8 cellular contexts compared by ENCODE assay signal in genomic region chr15:92810418-92811138, GRCh38.
DNase-seq lines count a peak whose midpoint lies in the region; ATAC-seq and TF ChIP-seq lines count a peak whose summit lies in the region.

No MANE protein-coding gene starts in this region.

- TF ChIP-seq POLR2A in body of pancreas (IDR thresholded peaks at IDR 0.05): peak; percentile 40 to 88 (median 85)

- whole genome bisulfite sequencing in body of pancreas, 2 donors: 3 to 4% methylated on average over 10 of the region's 10 CpGs

- CTCF ChIA-PET in PC-3 (lab: Charles Lee): interaction anchor here (0.6 kb wide), 2 partner anchors 21 to 93 kb away, joined by 4 to 7 read pairs; no protein-coding TSS in a partner anchor

- TF ChIP-seq CTCF in PC-3 (conservative IDR thresholded peaks at IDR 0.05; ENCODE audit: low read depth, low read length): no peak
- no peak for TF ChIP-seq CTCF in body of pancreas (IDR thresholded peaks at IDR 0.05)

- POLR2A ChIA-PET in PC-3 (lab: Charles Lee; ENCODE audit: unreplicated experiment): interaction anchor here (0.5 to 1.5 kb wide), 3 partner anchors 9 to 72 kb away, joined by 3 to 12 read pairs (median 4); no protein-coding TSS in a partner anchor

- H4K20me1 ChIP-seq in PC-3 (ENCODE audit: low read length): no peaks in the 10 kb centered on the region

- H3K9me3 ChIP-seq in KOPT-K1 (ENCODE audit: insufficient read depth, low read length, poor library complexity, severe bottlenecking): no peaks in the 10 kb centered on the region
- H3K9me3 ChIP-seq in PC-3 (ENCODE audit: low read length): no peaks in the 10 kb centered on the region
- no peaks in the 10 kb centered on the region for H3K9me3 ChIP-seq in body of pancreas
- H3K9me3 ChIP-seq in iPS-20b (ENCODE audit: insufficient read depth, low read depth, low read length): no peaks in the 10 kb centered on the region

- BruUV-seq in PC-3 (replicated peaks; lab: Mats Ljungman, UMichigan): TSS peak; percentile 72

- peak overlapping the region; percentile 97 for H2AFZ ChIP-seq in PC-3 (ENCODE audit: low read length)

- peak overlapping the region; percentile 91 for H3K4me2 ChIP-seq in PC-3 (ENCODE audit: low read length)

- no peaks in the 10 kb centered on the region for H3K9me2 ChIP-seq in PC-3 (replicated peaks; ENCODE audit: low read length)

- H3K27me3 ChIP-seq in PC-3 (ENCODE audit: low read length) (no peaks in the 10 kb centered on the region), body of pancreas (no peaks in the 10 kb centered on the region), iPS-20b (ENCODE audit: insufficient read depth, low read length) (no peaks in the 10 kb centered on the region)

- H3K79me2 ChIP-seq in PC-3 (ENCODE audit: low read length): peaks cover 18% of the 10 kb centered on the region; the same call in 1 of the 2 replicates

- H3K27ac ChIP-seq in KOPT-K1 (ENCODE audit: low read depth, low read length, poor library complexity, severe bottlenecking) (peak overlapping the region; percentile 99), PC-3 (ENCODE audit: low read length) (peak overlapping the region; percentile 94), body of pancreas (peak overlapping the region; percentile 93 to 98 (median 96)), iPS-20b (ENCODE audit: low read length) (peak overlapping the region; percentile 100), skin epidermis (peak overlapping the region; percentile 76 to 100 (median 99))

- H3K4me3 ChIP-seq in PC-3 (ENCODE audit: low read length) (peak overlapping the region; percentile 68), body of pancreas (no peak overlapping the region), iPS-20b (ENCODE audit: low read length) (peak overlapping the region; percentile 79), skin epidermis (peak overlapping the region; percentile 32 to 57 (median 43))

- H3F3A ChIP-seq in PC-3 (ENCODE audit: low read length, unreplicated experiment): no peaks in the 10 kb centered on the region

- no peaks in the 10 kb centered on the region for H3K36me3 ChIP-seq in KOPT-K1 (ENCODE audit: insufficient read depth, low read length)
- no peaks in the 10 kb centered on the region for H3K36me3 ChIP-seq in PC-3 (ENCODE audit: low read depth, low read length)
- H3K36me3 ChIP-seq in body of pancreas (replicated peaks in 1 of 2; ENCODE audit: insufficient read depth in 1 of 2, low read depth in 2 of 2): no peaks in the 10 kb centered on the region
- no peaks in the 10 kb centered on the region for H3K36me3 ChIP-seq in iPS-20b (ENCODE audit: insufficient read depth, low read depth, low read length)

- ATAC-seq in PC-3 (peak; percentile 49), body of pancreas (peak; percentile 25), GM19023 (IDR thresholded peaks at IDR 0.05; ENCODE audit: unreplicated experiment) (no peak), GM21515 (IDR thresholded peaks at IDR 0.05; ENCODE audit: unreplicated experiment) (no peak)

- peak overlapping the region; percentile 96 for H3K9ac ChIP-seq in PC-3 (ENCODE audit: low read length)
- H3K9ac ChIP-seq in iPS-20b (ENCODE audit: low read depth, low read length): peak overlapping the region; percentile 99; the same call in 1 of the 2 replicates

- H3K4me1 ChIP-seq in PC-3 (ENCODE audit: insufficient read depth, low read length): peaks cover 45% of the 10 kb centered on the region
- peaks cover 37% of the 10 kb centered on the region for H3K4me1 ChIP-seq in body of pancreas
- H3K4me1 ChIP-seq in iPS-20b (ENCODE audit: insufficient read depth, low read length): peaks cover 29% of the 10 kb centered on the region

- DNase-seq in DMS153 (lab: John Stamatoyannopoulos, UW): peak; percentile 65
- peak; percentile 74 for DNase-seq in PC-3
- peak; percentile 84 to 91 (median 84) for DNase-seq in body of pancreas

- intact Hi-C loops in PC-3 (cut with micrococcal nuclease) (loop anchor here (1.0 to 2.0 kb wide), 3 partner anchors 10 to 90 kb away; partner anchors contain the start of gene CHD2), body of pancreas (cut with DNase I) (no loop called here)

Comparison
In these comparisons a context has a peak if more than half of its experiments do, and no peak if none do; other contexts are left out.
1. ATAC-seq: peak in PC-3 (single experiment) and body of pancreas (single experiment); none in GM19023 (single experiment) and GM21515 (single experiment).
2. H3K4me3 ChIP-seq: peak in PC-3 (single experiment), iPS-20b (single experiment) and skin epidermis (7 of 7); none in body of pancreas (0 of 2).
3. Peak in every context shown above with its lines, with median percentiles within 50 percentile points of each other: DNase-seq and H3K27ac ChIP-seq.